20 cellular contexts compared by ENCODE assay signal in genomic region chr3:121496841-121497240, GRCh38. TPM values are rescaled to one million over a fixed set of nuclear protein-coding genes. Genes with fewer than 3 reads are reported as not detected.
DNase-seq lines count a peak whose midpoint lies in the region; ATAC-seq, FAIRE-seq and TF ChIP-seq lines count a peak whose summit lies in the region.
"Had no signal": no experiment of that assay in that cellular context is flagged by ENCODE, and none has a peak within 500 bp of the region (broad histone marks: within the 10 kb centered on the region; RNA-seq: fewer than 3 reads in every experiment).

No MANE protein-coding gene starts in this region.

- DNase-seq in OCI-LY7 (ENCODE audit: low spot score) (no peak), bronchial epithelial cell (ENCODE audit: low read depth) (peak; percentile 69), esophagus squamous epithelium (lab: John Stamatoyannopoulos, UW) (no peak), left lobe of liver (ENCODE audit: low spot score) (no peak), neural progenitor cell (ENCODE audit: low spot score) (no peak), right cardiac atrium (no peak)
- DNase-seq: ACHN; BE2C; C1 segment of cervical spinal cord; Caco-2; CD4-positive, CD25-positive, alpha-beta regulatory T cell; CD8-positive, alpha-beta memory T cell; H9 had no signal

- no peaks in the 10 kb centered on the region for H3K9me3 Mint-ChIP-seq in neural progenitor cell
- H3K9me3 Mint-ChIP-seq: CD4-positive, CD25-positive, alpha-beta regulatory T cell; CD8-positive, alpha-beta memory T cell; H9 had no signal

- H3K4me3 ChIP-seq in OCI-LY7 (ENCODE audit: low read depth, low read length, poor library complexity, severe bottlenecking): no peak overlapping the region
- no peak overlapping the region for H3K4me3 ChIP-seq in bronchial epithelial cell (ENCODE audit: low read depth, low read length)
- H3K4me3 ChIP-seq in esophagus squamous epithelium: no peak overlapping the region
- no peak overlapping the region for H3K4me3 ChIP-seq in parathyroid adenoma (ENCODE audit: low read depth, low read length)
- no peak overlapping the region for H3K4me3 ChIP-seq in neural progenitor cell
- H3K4me3 ChIP-seq in right cardiac atrium (ENCODE audit: low read length): no peak overlapping the region

- H3K36me3 Mint-ChIP-seq in neural progenitor cell: peaks cover 20% of the 10 kb centered on the region
- H3K36me3 Mint-ChIP-seq: CD8-positive, alpha-beta memory T cell had no signal

- CTCF ChIA-PET in OCI-LY7 (lab: Charles Lee; ENCODE audit: unreplicated experiment): no interaction called here

- no peak overlapping the region for H3K4me2 ChIP-seq in OCI-LY7 (ENCODE audit: low read length)
- H3K4me2 ChIP-seq in parathyroid adenoma (ENCODE audit: low read length): no peak overlapping the region
- no peak overlapping the region for H3K4me2 ChIP-seq in neural progenitor cell

- no peak overlapping the region for H2AFZ ChIP-seq in OCI-LY7 (ENCODE audit: low read length)
- H2AFZ ChIP-seq in parathyroid adenoma: peak overlapping the region; percentile 3
- no peak overlapping the region for H2AFZ ChIP-seq in neural progenitor cell (replicated peaks)

- H3K27me3 Mint-ChIP-seq in neural progenitor cell (ENCODE audit: insufficient read depth, low read depth): no peaks in the 10 kb centered on the region
- H3K27me3 Mint-ChIP-seq: CD4-positive, CD25-positive, alpha-beta regulatory T cell; CD8-positive, alpha-beta memory T cell had no signal

- H4K20me1 ChIP-seq in OCI-LY7 (ENCODE audit: insufficient read depth, low read length): no peaks in the 10 kb centered on the region
- no peaks in the 10 kb centered on the region for H4K20me1 ChIP-seq in neural progenitor cell (ENCODE audit: low read depth)

- ATAC-seq in left lobe of liver (no peak), right cardiac atrium (no peak)

- H3K27ac ChIP-seq in OCI-LY7 (ENCODE audit: low read depth, low read length, poor library complexity, severe bottlenecking) (no peak overlapping the region), esophagus squamous epithelium (peak overlapping the region in 3 of 4 donors; percentile 61 to 79 (median 62)), parathyroid adenoma (no peak overlapping the region), neural progenitor cell (no peak overlapping the region), right cardiac atrium (ENCODE audit: low read length) (no peak overlapping the region)

- no peaks in the 10 kb centered on the region for H3K9me3 ChIP-seq in OCI-LY7 (ENCODE audit: low read length)
- no peaks in the 10 kb centered on the region for H3K9me3 ChIP-seq in esophagus squamous epithelium
- no peaks in the 10 kb centered on the region for H3K9me3 ChIP-seq in parathyroid adenoma (ENCODE audit: control insufficient read depth, low read length)
- H3K9me3 ChIP-seq in neural progenitor cell (ENCODE audit: low read depth): no peaks in the 10 kb centered on the region
- H3K9me3 ChIP-seq in right cardiac atrium (ENCODE audit: control insufficient read depth, low read length): no peaks in the 10 kb centered on the region
- H3K9me3 ChIP-seq: BE2C, Caco-2 had no signal

- POLR2A ChIA-PET in OCI-LY7 (lab: Charles Lee): interaction anchor here (0.6 to 1.1 kb wide), 4 partner anchors 21 to 193 kb away, joined by 3 to 4 read pairs (median 3); no protein-coding TSS in a partner anchor

- intact Hi-C loops in OCI-LY7 (cut with micrococcal nuclease; ENCODE audit: unreplicated experiment) (no loop called here), esophagus squamous epithelium (cut with DNase I) (no loop called here), right cardiac atrium (cut with DNase I) (no loop called here)

- TSS peak; percentile 17 for BruUV-seq in OCI-LY7 (replicated peaks; lab: Mats Ljungman, UMichigan)

- no peaks in the 10 kb centered on the region for H3F3A ChIP-seq in neural progenitor cell (ENCODE audit: low read depth)

- H3K4me1 Mint-ChIP-seq in neural progenitor cell: peaks cover 2% of the 10 kb centered on the region
- H3K4me1 Mint-ChIP-seq: CD4-positive, CD25-positive, alpha-beta regulatory T cell; CD8-positive, alpha-beta memory T cell had no signal

- H3K36me3 ChIP-seq in OCI-LY7 (ENCODE audit: insufficient read depth, low read length) (peaks cover 82% of the 10 kb centered on the region), bronchial epithelial cell (ENCODE audit: control insufficient read depth, insufficient read depth, low read length) (no peaks in the 10 kb centered on the region), esophagus squamous epithelium (no peaks in the 10 kb centered on the region), parathyroid adenoma (ENCODE audit: control insufficient read depth, insufficient read depth, low read length) (no peaks in the 10 kb centered on the region), neural progenitor cell (peaks cover 6% of the 10 kb centered on the region)

- H3K9me2 ChIP-seq in OCI-LY7 (ENCODE audit: insufficient read depth, low read length): no peaks in the 10 kb centered on the region

- WGBS in esophagus squamous epithelium, 2 donors: 41 to 44% methylated on average over 4 of the region's 4 CpGs
- 96% methylated on average over 4 of the region's 4 CpGs for WGBS in right cardiac atrium

- no peak for TF ChIP-seq POLR2A in esophagus squamous epithelium (IDR thresholded peaks at IDR 0.05)

- H3K27me3 ChIP-seq in bronchial epithelial cell (ENCODE audit: control insufficient read depth, insufficient read depth, low read length): no peaks in the 10 kb centered on the region
- no peaks in the 10 kb centered on the region for H3K27me3 ChIP-seq in esophagus squamous epithelium
- H3K27me3 ChIP-seq in parathyroid adenoma (ENCODE audit: control insufficient read depth, insufficient read depth, low read length): no peaks in the 10 kb centered on the region
- no peaks in the 10 kb centered on the region for H3K27me3 ChIP-seq in neural progenitor cell
- H3K27me3 ChIP-seq in right cardiac atrium (ENCODE audit: control insufficient read depth, insufficient read depth): no peaks in the 10 kb centered on the region
- H3K27me3 ChIP-seq: BE2C had no signal

- no peak for FAIRE-seq in bronchial epithelial cell (lab: Jason Lieb, UNC)
- FAIRE-seq: A204.1, D721Med, G401.6, GM12892, GM18507, H1 had no signal

- H3K4me1 ChIP-seq in OCI-LY7 (ENCODE audit: insufficient read depth, low read length, poor library complexity, severe bottlenecking) (no peaks in the 10 kb centered on the region), esophagus squamous epithelium (peaks cover 0 to 34% (median 9%) of the 10 kb centered on the region in 3 donors), parathyroid adenoma (no peaks in the 10 kb centered on the region), neural progenitor cell (no peaks in the 10 kb centered on the region), right cardiac atrium (ENCODE audit: control insufficient read depth, insufficient read depth, low read length) (no peaks in the 10 kb centered on the region)
- H3K4me1 ChIP-seq: BE2C, Caco-2 had no signal

- H3K79me2 ChIP-seq in OCI-LY7 (ENCODE audit: insufficient read depth, low read depth, low read length) (no peaks in the 10 kb centered on the region), parathyroid adenoma (no peaks in the 10 kb centered on the region), neural progenitor cell (ENCODE audit: low read depth) (no peaks in the 10 kb centered on the region)

- H3K27ac Mint-ChIP-seq in neural progenitor cell: no peak overlapping the region
- H3K27ac Mint-ChIP-seq: CD4-positive, CD25-positive, alpha-beta regulatory T cell; CD8-positive, alpha-beta memory T cell; H9 had no signal

- no peak overlapping the region for H3K4me3 Mint-ChIP-seq in neural progenitor cell
- H3K4me3 Mint-ChIP-seq: CD4-positive, CD25-positive, alpha-beta regulatory T cell; CD8-positive, alpha-beta memory T cell; H9 had no signal

- TF ChIP-seq CTCF in OCI-LY7 (conservative IDR thresholded peaks at IDR 0.05; ENCODE audit: low read length) (no peak), bronchial epithelial cell (IDR thresholded peaks at IDR 0.05; ENCODE audit: insufficient read depth, low read length, severe bottlenecking) (no peak), esophagus squamous epithelium (IDR thresholded peaks at IDR 0.05) (no peak), parathyroid adenoma (IDR thresholded peaks at IDR 0.05) (no peak), neural progenitor cell (IDR thresholded peaks at IDR 0.05) (no peak)

- H3K9ac ChIP-seq in parathyroid adenoma: no peak overlapping the region
- H3K9ac ChIP-seq in neural progenitor cell: no peak overlapping the region

RNA-seq across cellular contexts. Expression of gene POLQ, which starts 48.9 kb away (rescaled TPM):
- 58.2 and 61.1 TPM in 2 replicates for total RNA-seq in OCI-LY7 (2014; rRNA removed; shearing (Covaris generic))
- total RNA-seq in OCI-LY7 (2022) (50.9 and 56.8 TPM in 2 replicates), bronchial epithelial cell (0.79 and 1.3 TPM in 2 replicates), esophagus squamous epithelium (1 to 10 TPM; 2.1 to 8.4 (median 5.3) TPM), left lobe of liver (0.23 TPM), neural progenitor cell (ENCODE audit: low replicate concordance) (15.6 and 33.2 TPM in 2 replicates), right cardiac atrium (under 1 TPM; 0.64 to 0.89 (median 0.69) TPM)
- 0.16 TPM for polyA plus RNA-seq in right cardiac atrium

Comparison
In these comparisons a context has a peak if more than half of its experiments do, and no peak if none do; other contexts are left out.
1. H3K27ac ChIP-seq: peak in esophagus squamous epithelium (3 of 4); none in OCI-LY7 (single experiment), parathyroid adenoma (single experiment), neural progenitor cell (single experiment) and right cardiac atrium (single experiment).